8 cellular contexts compared by ENCODE assay signal in genomic region chr9:125745682-125746016, GRCh38. TPM values are rescaled to one million over a fixed set of nuclear protein-coding genes. Genes with fewer than 3 reads are reported as not detected.
DNase-seq lines count a peak whose midpoint lies in the region; ATAC-seq, FAIRE-seq and TF ChIP-seq lines count a peak whose summit lies in the region.
"Had no signal": no experiment of that assay in that cellular context is flagged by ENCODE, and none has a peak within 500 bp of the region (broad histone marks: within the 10 kb centered on the region; RNA-seq: fewer than 3 reads in every experiment).

No MANE protein-coding gene starts in this region.

- no peak for FAIRE-seq in H54 (lab: Jason Lieb, UNC)
- FAIRE-seq: small intestine had no signal

- H3K4me3 ChIP-seq in H7 (ENCODE audit: insufficient read depth, low read depth, low read length) (peak overlapping the region; percentile 5; the same call in 1 of the 2 replicates), right atrium auricular region (peak overlapping the region; percentile 52 to 86), smooth muscle cell (peak overlapping the region; percentile 55)

- H3K27me3 Mint-ChIP-seq in WTC11 (ENCODE audit: low read depth) = peaks cover 23% of the 10 kb centered on the region

- H3K27ac ChIP-seq in right atrium auricular region (peak overlapping the region; percentile 77 to 93), smooth muscle cell (ENCODE audit: low read depth) (no peak overlapping the region)

- POLR2A ChIA-PET in WTC11 (lab: Charles Lee) = interaction anchor here (0.7 to 1.0 kb wide), 2 partner anchors 11 to 13 kb away, joined by 4 read pairs; no protein-coding TSS in a partner anchor

- 41% methylated on average over 6 of the region's 6 CpGs for WGBS in smooth muscle cell (ENCODE audit: low lambda C conversion rate)

- peaks cover 33% of the 10 kb centered on the region for H3K4me1 Mint-ChIP-seq in WTC11

- no peaks in the 10 kb centered on the region for H3K9me3 Mint-ChIP-seq in WTC11

- H3K36me3 ChIP-seq in H7 (replicated peaks; ENCODE audit: control insufficient read depth, insufficient read depth, low read length) = no peaks in the 10 kb centered on the region
- no peaks in the 10 kb centered on the region for H3K36me3 ChIP-seq in right atrium auricular region
- no peaks in the 10 kb centered on the region for H3K36me3 ChIP-seq in smooth muscle cell (ENCODE audit: low read depth)

- H3K4me2 ChIP-seq in smooth muscle cell = peak overlapping the region; percentile 81

- DNase-seq in H7 = no peak
- DNase-seq in WTC11 (ENCODE audit: low spot score) = no peak
- no peak for DNase-seq in right atrium auricular region (ENCODE audit: low spot score)
- DNase-seq in smooth muscle cell (lab: John Stamatoyannopoulos, UW; ENCODE audit: unreplicated experiment) = no peak
- no peak for DNase-seq in H54 (ENCODE audit: insufficient read length, low spot score)
- no peak for DNase-seq in NK-92 treated with Interleukin-12 subunit alpha and Interleukin-12 subunit beta, amount 100 ng/mL, for 24 hours (lab: John Stamatoyannopoulos, UW)

- H3K27ac Mint-ChIP-seq in WTC11 = no peak overlapping the region

- ATAC-seq in WTC11 = no peak
- no peak for ATAC-seq in GM18867 (IDR thresholded peaks at IDR 0.05; ENCODE audit: unreplicated experiment)

- peak overlapping the region; percentile 79 for H3K4me3 Mint-ChIP-seq in WTC11

- H2AFZ ChIP-seq in smooth muscle cell (ENCODE audit: low read depth) = no peak overlapping the region

- TF ChIP-seq POLR2A in H54 (IDR thresholded peaks at IDR 0.05; ENCODE audit: low read depth, low read length) = no peak; the same call in 1 of the 2 replicates

- H3K4me1 ChIP-seq in right atrium auricular region (peaks cover 0 to 14% of the 10 kb centered on the region in 2 donors), smooth muscle cell (ENCODE audit: low read depth) (peaks cover 18% of the 10 kb centered on the region)

- no peaks in the 10 kb centered on the region for H4K20me1 ChIP-seq in smooth muscle cell (ENCODE audit: low read depth)

- H3K27me3 ChIP-seq in H7 (ENCODE audit: control insufficient read depth, insufficient read depth, low read length) (peaks cover 2% of the 10 kb centered on the region; the same call in 1 of the 2 replicates), right atrium auricular region (no peaks in the 10 kb centered on the region), smooth muscle cell (ENCODE audit: low read depth) (no peaks in the 10 kb centered on the region)

- H3K9me3 ChIP-seq in right atrium auricular region (no peaks in the 10 kb centered on the region), smooth muscle cell (replicated peaks; ENCODE audit: low read depth) (no peaks in the 10 kb centered on the region)

- peaks cover 22% of the 10 kb centered on the region for H3K79me2 ChIP-seq in smooth muscle cell (ENCODE audit: low read depth)

- CTCF ChIA-PET in WTC11 (lab: Charles Lee) = interaction anchor here (0.6 to 1.8 kb wide), 6 partner anchors 10 to 602 kb away, joined by 3 to 7 read pairs (median 4); partner anchors contain the start of genes MAPKAP1 and SCAI

- TF ChIP-seq CTCF in WTC11 (IDR thresholded peaks at IDR 0.05) (no peak), right atrium auricular region (IDR thresholded peaks at IDR 0.05) (no peak), smooth muscle cell (IDR thresholded peaks at IDR 0.05; ENCODE audit: borderline replicate concordance, insufficient read depth, poor library complexity, severe bottlenecking) (no peak)

- peaks cover 8% of the 10 kb centered on the region for H3K36me3 Mint-ChIP-seq in WTC11

- no peak overlapping the region for H3K9ac ChIP-seq in smooth muscle cell (ENCODE audit: low read depth)

- peaks cover 11% of the 10 kb centered on the region for H3F3A ChIP-seq in smooth muscle cell (ENCODE audit: low read depth)

TF ChIP-seq in WTC11, 78 proteins besides CTCF, POLR2A, EP300 and RAD21 (continues in another document):
- TF ChIP-seq MXD4 (CRISPR knock-in tag; IDR thresholded peaks at IDR 0.05; ENCODE audit: borderline replicate concordance) (no peak), JAZF1 (CRISPR knock-in tag; IDR thresholded peaks at IDR 0.05) (no peak), ZNF532 (CRISPR knock-in tag; IDR thresholded peaks at IDR 0.05; ENCODE audit: borderline replicate concordance) (no peak), PRRX2 (CRISPR knock-in tag; IDR thresholded peaks at IDR 0.05) (no peak), ATF1 (CRISPR knock-in tag; IDR thresholded peaks at IDR 0.05) (no peak), SOX15 (CRISPR knock-in tag; IDR thresholded peaks at IDR 0.05) (no peak), ZNF425 (CRISPR knock-in tag; conservative IDR thresholded peaks at IDR 0.05) (no peak), FOXJ3 (CRISPR knock-in tag; IDR thresholded peaks at IDR 0.05; ENCODE audit: borderline replicate concordance) (no peak)
- TF ChIP-seq, protein P1, sequence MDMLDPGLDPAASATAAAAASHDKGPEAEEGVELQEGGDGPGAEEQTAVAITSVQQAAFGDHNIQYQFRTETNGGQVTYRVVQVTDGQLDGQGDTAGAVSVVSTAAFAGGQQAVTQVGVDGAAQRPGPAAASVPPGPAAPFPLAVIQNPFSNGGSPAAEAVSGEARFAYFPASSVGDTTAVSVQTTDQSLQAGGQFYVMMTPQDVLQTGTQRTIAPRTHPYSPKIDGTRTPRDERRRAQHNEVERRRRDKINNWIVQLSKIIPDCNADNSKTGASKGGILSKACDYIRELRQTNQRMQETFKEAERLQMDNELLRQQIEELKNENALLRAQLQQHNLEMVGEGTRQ (CRISPR knock-in tag; IDR thresholded peaks at IDR 0.05) = no peak

RNA-seq across cellular contexts. Expression of gene PBX3, which starts 1.5 kb away (rescaled TPM):
- total RNA-seq in H7 (2014; rRNA removed; shearing (Covaris generic)) = 46.9 and 69.8 TPM in 2 replicates
- total RNA-seq in WTC11 (2021) = 48.5 to 58.3 TPM (median 53.3 TPM) in 3 replicates
- 10 to 100 TPM; 71.1 to 91.5 TPM for total RNA-seq in right atrium auricular region
- total RNA-seq in smooth muscle cell = 28.7 and 34.6 TPM in 2 replicates
- polyA plus RNA-seq in smooth muscle cell = 15.3 and 16.4 TPM in 2 replicates

RNA-seq across cellular contexts. Expression of gene MAPKAP1, which starts 38.6 kb away (rescaled TPM):
- 114 and 137 TPM in 2 replicates for total RNA-seq in H7 (2014; rRNA removed; shearing (Covaris generic))
- total RNA-seq in WTC11 (2021) (102 to 115 TPM (median 111 TPM) in 3 replicates), right atrium auricular region (10 to 100 TPM; 62.1 to 78.9 TPM), smooth muscle cell (50.1 and 52.3 TPM in 2 replicates)
- polyA plus RNA-seq in smooth muscle cell = 71.9 and 74.5 TPM in 2 replicates

Comparison
In these comparisons a context has a peak if more than half of its experiments do, and no peak if none do; other contexts are left out.
1. H3K4me3 ChIP-seq: peak in every context shown above with its lines; median percentile 69 in right atrium auricular region; 55 in smooth muscle cell; 5 in H7.